20 cellular contexts compared by ENCODE assay signal in the genomic region with DNA sequence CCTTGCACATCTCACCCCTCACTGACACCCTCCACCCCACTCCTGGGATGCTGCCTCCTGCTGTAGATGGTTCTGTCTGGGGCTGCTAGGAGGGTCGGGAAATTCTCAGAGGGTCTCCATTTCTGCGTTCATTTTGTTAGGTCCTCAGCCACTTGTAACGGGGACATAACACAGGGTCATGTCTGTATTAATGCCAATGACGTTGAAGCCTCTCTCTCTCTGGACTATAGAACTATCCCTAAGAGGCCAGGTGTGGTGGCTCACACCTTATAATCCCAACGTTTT. TPM values are rescaled to one million over a fixed set of nuclear protein-coding genes. Genes with fewer than 3 reads are reported as not detected.
DNase-seq lines count a peak whose midpoint lies in the region; ATAC-seq, FAIRE-seq and TF ChIP-seq lines count a peak whose summit lies in the region.
"Had no signal": no experiment of that assay in that cellular context is flagged by ENCODE, and none has a peak within 500 bp of the region (broad histone marks: within the 10 kb centered on the region; RNA-seq: fewer than 3 reads in every experiment).

No MANE protein-coding gene starts in this region.

- in situ Hi-C loops in HepG2 (cut with HindIII; ENCODE audit: extremely low pct_ligation_motif_present, low pct_unique_long_range_greater_than_20kb): loop anchor here (5.0 kb wide), 2 partner anchors 55 to 100 kb away; a partner anchor contains a TSS

- TF ChIP-seq RAD21 in HepG2 (CRISPR knock-in tag; IDR thresholded peaks at IDR 0.05): no peak

- intact Hi-C loops in HepG2 (cut with micrococcal nuclease; ENCODE audit: unreplicated experiment): loop anchor here (2.0 kb wide), 1 partner anchor 15 kb away; a partner anchor contains a TSS

- H3K36me3 Mint-ChIP-seq in progenitor cell of endocrine pancreas (ENCODE audit: insufficient read depth): peaks cover 38% of the 10 kb centered on the region

- DNase-seq in NT2/D1 (ENCODE audit: low read depth, low spot score) (no peak), HepG2 (ENCODE audit: low spot score) (no peak), progenitor cell of endocrine pancreas (ENCODE audit: low spot score, unreplicated experiment) (no peak), dedifferentiated amniotic fluid mesenchymal stem cell (ENCODE audit: extremely low spot score) (no peak), NCI-H2107 treated with DMSO at 0.1 percent for 48 hours (lab: John Stamatoyannopoulos, UW; ENCODE audit: unreplicated experiment) (no peak)
- DNase-seq: CD4-positive, alpha-beta T cell; COR-L47; DMS 273 treated with DMSO at 0.1 percent for 48 hours; DND-41; H9; KBM-7; NCI-H1092; NCI-H146; NCI-H2029; NCI-H226; NCI-H524; NK-92 treated with Interleukin-12 subunit alpha and Interleukin-12 subunit beta, amount 100 ng/mL, for 24 hours had no signal

- TF ChIP-seq EP300 in HepG2 (IDR thresholded peaks at IDR 0.05; ENCODE audit: low read depth in 2 of 2, low read length in 2 of 2): no peak
- TF ChIP-seq EP300 in HepG2 (CRISPR knock-in tag; IDR thresholded peaks at IDR 0.05; ENCODE audit: borderline replicate concordance): no peak

- H3K9ac ChIP-seq in NT2/D1 (ENCODE audit: insufficient read length, low read depth) (peak overlapping the region; percentile 32), HepG2 (ENCODE audit: insufficient read depth, low read depth, low read length) (peak overlapping the region; percentile 99)

- H3K27ac Mint-ChIP-seq in progenitor cell of endocrine pancreas: peak overlapping the region; percentile 99
- H3K27ac Mint-ChIP-seq: CD4-positive, alpha-beta T cell; H9 had no signal

- FAIRE-seq in HepG2 (lab: Jason Lieb, UNC): no peak
- FAIRE-seq: GM12878 had no signal

- peaks cover 16% of the 10 kb centered on the region for H3K9me3 Mint-ChIP-seq in progenitor cell of endocrine pancreas (ENCODE audit: low read depth)
- H3K9me3 Mint-ChIP-seq: CD4-positive, alpha-beta T cell had no signal

- peak overlapping the region; percentile 97 for H3K27ac ChIP-seq in HepG2 (ENCODE audit: extremely low read length, insufficient read depth, low read length)
- H3K27ac ChIP-seq: HL-60 had no signal

- H3K27me3 ChIP-seq in NT2/D1 (ENCODE audit: insufficient read depth, insufficient read length) (no peaks in the 10 kb centered on the region), HepG2 (ENCODE audit: control insufficient read depth in 1 of 2, insufficient read depth in 2 of 2, low read length in 2 of 2) (no peaks in the 10 kb centered on the region; a peak in 1 of 5 replicates)

- no peaks in the 10 kb centered on the region for H3K27me3 Mint-ChIP-seq in progenitor cell of endocrine pancreas
- H3K27me3 Mint-ChIP-seq: CD4-positive, alpha-beta T cell had no signal

- no TSS peak for BruUV-seq in HepG2 (replicated peaks; lab: Mats Ljungman, UMichigan)

- H4K20me1 ChIP-seq in HepG2 (ENCODE audit: insufficient read depth, low read length): peaks cover 21% of the 10 kb centered on the region

- peaks cover 49% of the 10 kb centered on the region for H3K79me2 ChIP-seq in HepG2 (ENCODE audit: insufficient read depth, low read length)

- H3K4me3 ChIP-seq in NT2/D1 (ENCODE audit: insufficient read length, low read depth) (no peak overlapping the region), HepG2 (replicated peaks in 1 of 3; ENCODE audit: insufficient read depth in 1 of 3, low read depth in 2 of 3, low read length in 3 of 3) (peak overlapping the region; percentile 65 to 78 (median 67))
- H3K4me3 ChIP-seq: GM12878 had no signal

- H3K4me2 ChIP-seq in HepG2 (ENCODE audit: low read depth, low read length): peak overlapping the region; percentile 93

- no peak for TF ChIP-seq CTCF in HepG2 (CRISPR knock-in tag; IDR thresholded peaks at IDR 0.05)
- no peak for TF ChIP-seq CTCF in progenitor cell of endocrine pancreas (IDR thresholded peaks at IDR 0.05; ENCODE audit: unreplicated experiment)

- peaks cover 33% of the 10 kb centered on the region for H3K36me3 ChIP-seq in NT2/D1 (ENCODE audit: insufficient read depth, insufficient read length, low read length)
- peaks cover 11 to 17% of the 10 kb centered on the region in 2 experiments; a peak in 4 of 5 replicates for H3K36me3 ChIP-seq in HepG2 (replicated peaks in 1 of 2; ENCODE audit: control insufficient read depth in 1 of 2, insufficient read depth in 2 of 2, low read length in 2 of 2)

- H3K4me1 Mint-ChIP-seq in progenitor cell of endocrine pancreas (ENCODE audit: low read depth): peaks cover 21% of the 10 kb centered on the region

- 0% methylated on average over 5 of the region's 5 CpGs for WGBS in HepG2 (ENCODE audit: low lambda C conversion rate)

- POLR2A ChIA-PET in HepG2 (lab: Yijun Ruan, JAX): interaction anchor here (0.9 to 4.1 kb wide), 13 partner anchors 15 to 102 kb away, joined by 3 to 72 read pairs (median 15); a partner anchor contains a TSS

- H3K4me3 Mint-ChIP-seq in progenitor cell of endocrine pancreas (ENCODE audit: low read depth): peak overlapping the region; percentile 56
- H3K4me3 Mint-ChIP-seq: CD4-positive, alpha-beta T cell; H9 had no signal

- TF ChIP-seq POLR2A in HepG2 (IDR thresholded peaks at IDR 0.05; ENCODE audit: insufficient read depth in 1 of 2, low read depth in 2 of 2, low read length in 2 of 2): no peak

- H3K4me1 ChIP-seq in NT2/D1 (ENCODE audit: insufficient read depth, insufficient read length) (peaks cover 8% of the 10 kb centered on the region), HepG2 (ENCODE audit: insufficient read depth, low read length) (peaks cover 39% of the 10 kb centered on the region)

- CTCF ChIA-PET in HepG2 (lab: Yijun Ruan, JAX; ENCODE audit: low intra/inter-chr PET ratio, low total read pairs): interaction anchor here (1.8 to 2.5 kb wide), 2 partner anchors 53 to 103 kb away, joined by 11 to 15 read pairs; no protein-coding TSS in a partner anchor

- no peak for ATAC-seq in HepG2
- no peak for ATAC-seq in HG03097 (IDR thresholded peaks at IDR 0.05; ENCODE audit: low FRiP score, unreplicated experiment)

- H3K9me3 ChIP-seq in NT2/D1 (ENCODE audit: insufficient read depth, low read length) (peaks cover 19% of the 10 kb centered on the region; the same call in 1 of the 2 replicates), HepG2 (ENCODE audit: low read length) (peaks cover 8% of the 10 kb centered on the region)

- H2AFZ ChIP-seq in HepG2 (ENCODE audit: low read length): no peak overlapping the region

RNA-seq across cellular contexts. Expression of a gene that starts 14.6 kb away (rescaled TPM):
- total RNA-seq in HepG2 (2016; rRNA removed; fragmentation: Illumina TruSeq; extraction: Trizol): 153 and 186 TPM in 2 replicates
- 171 and 229 TPM in 2 replicates for total RNA-seq in HepG2 (2016; cell fraction: cytosol; rRNA removed; fragmentation: Illumina TruSeq; extraction: Trizol; ENCODE audit: low read depth)
- 166 and 191 TPM in 2 replicates for total RNA-seq in HepG2 (2016; cell fraction: insoluble cytoplasmic fraction; rRNA removed; fragmentation: Illumina TruSeq; extraction: Trizol)
- total RNA-seq in HepG2 (2016; cell fraction: membrane; rRNA removed; fragmentation: Illumina TruSeq; extraction: Trizol): 186 and 219 TPM in 2 replicates
- 86.2 and 101 TPM in 2 replicates for total RNA-seq in HepG2 (2016; cell fraction: nucleus; rRNA removed; fragmentation: Illumina TruSeq; extraction: Trizol)
- 123 and 142 TPM in 2 replicates for polyA plus RNA-seq in HepG2 (2011; rRNA removed)
- polyA plus RNA-seq in HepG2 (2011; cell fraction: cytosol; rRNA removed): 108 and 239 TPM in 2 replicates
- polyA plus RNA-seq in HepG2 (2011; cell fraction: nucleus; rRNA removed): 125 and 162 TPM in 2 replicates
- polyA plus RNA-seq in HepG2 (2012): 61.3 and 68.1 TPM in 2 replicates
- 162 and 202 TPM in 2 replicates for polyA plus RNA-seq in HepG2 (2016; cell fraction: cytosol; fragmentation: Illumina TruSeq; extraction: Trizol; ENCODE audit: low read depth)
- 128 and 130 TPM in 2 replicates for polyA plus RNA-seq in HepG2 (2016; cell fraction: insoluble cytoplasmic fraction; fragmentation: Illumina TruSeq; extraction: Trizol; ENCODE audit: low read depth)
- 134 and 168 TPM in 2 replicates for polyA plus RNA-seq in HepG2 (2016; cell fraction: membrane; fragmentation: Illumina TruSeq; extraction: Trizol; ENCODE audit: low read depth)
- 129 and 133 TPM in 2 replicates for polyA plus RNA-seq in HepG2 (2016; cell fraction: nucleus; fragmentation: Illumina TruSeq; extraction: Trizol; ENCODE audit: insufficient read depth, low read depth)
- 49.5 and 64.5 TPM in 2 replicates for polyA minus RNA-seq in HepG2 (2011; rRNA and poly(A)+ RNA removed; ENCODE audit: low replicate concordance)
- 22.7 and 31.5 TPM in 2 replicates for polyA minus RNA-seq in HepG2 (2011; cell fraction: cytosol; rRNA and poly(A)+ RNA removed)
- 17.3 and 18.4 TPM in 2 replicates for polyA minus RNA-seq in HepG2 (2011; cell fraction: nucleus; rRNA and poly(A)+ RNA removed)
- total RNA-seq in progenitor cell of endocrine pancreas: 98.6 and 116 TPM in 2 replicates

RNA-seq across cellular contexts. Expression of a gene that starts 28.0 kb away (rescaled TPM):
- 85.7 and 96.2 TPM in 2 replicates for total RNA-seq in HepG2 (2016; rRNA removed; fragmentation: Illumina TruSeq; extraction: Trizol)
- 66.8 and 84.2 TPM in 2 replicates for total RNA-seq in HepG2 (2016; cell fraction: cytosol; rRNA removed; fragmentation: Illumina TruSeq; extraction: Trizol; ENCODE audit: low read depth)
- total RNA-seq in HepG2 (2016; cell fraction: insoluble cytoplasmic fraction; rRNA removed; fragmentation: Illumina TruSeq; extraction: Trizol): 76.8 and 97.9 TPM in 2 replicates
- 171 and 190 TPM in 2 replicates for total RNA-seq in HepG2 (2016; cell fraction: membrane; rRNA removed; fragmentation: Illumina TruSeq; extraction: Trizol)
- 48.2 and 57.1 TPM in 2 replicates for total RNA-seq in HepG2 (2016; cell fraction: nucleus; rRNA removed; fragmentation: Illumina TruSeq; extraction: Trizol)
- 116 and 135 TPM in 2 replicates for polyA plus RNA-seq in HepG2 (2011; rRNA removed)
- 114 and 136 TPM in 2 replicates for polyA plus RNA-seq in HepG2 (2011; cell fraction: cytosol; rRNA removed)
- polyA plus RNA-seq in HepG2 (2011; cell fraction: nucleus; rRNA removed): 362 and 435 TPM in 2 replicates
- polyA plus RNA-seq in HepG2 (2012): 58.6 and 80.7 TPM in 2 replicates
- polyA plus RNA-seq in HepG2 (2016; cell fraction: cytosol; fragmentation: Illumina TruSeq; extraction: Trizol; ENCODE audit: low read depth): 81.6 and 107 TPM in 2 replicates
- polyA plus RNA-seq in HepG2 (2016; cell fraction: insoluble cytoplasmic fraction; fragmentation: Illumina TruSeq; extraction: Trizol; ENCODE audit: low read depth): 105 and 119 TPM in 2 replicates
- 182 and 194 TPM in 2 replicates for polyA plus RNA-seq in HepG2 (2016; cell fraction: membrane; fragmentation: Illumina TruSeq; extraction: Trizol; ENCODE audit: low read depth)
- 146 and 159 TPM in 2 replicates for polyA plus RNA-seq in HepG2 (2016; cell fraction: nucleus; fragmentation: Illumina TruSeq; extraction: Trizol; ENCODE audit: insufficient read depth, low read depth)
- 159 and 183 TPM in 2 replicates for polyA minus RNA-seq in HepG2 (2011; rRNA and poly(A)+ RNA removed; ENCODE audit: low replicate concordance)
- polyA minus RNA-seq in HepG2 (2011; cell fraction: cytosol; rRNA and poly(A)+ RNA removed): 76.1 and 78.3 TPM in 2 replicates
- 46.7 and 48.0 TPM in 2 replicates for polyA minus RNA-seq in HepG2 (2011; cell fraction: nucleus; rRNA and poly(A)+ RNA removed)
- 147 and 151 TPM in 2 replicates for total RNA-seq in progenitor cell of endocrine pancreas

RNA-seq across cellular contexts. Expression of a gene that starts 33.3 kb away (rescaled TPM):
- 3.2 and 4.2 TPM in 2 replicates for total RNA-seq in HepG2 (2016; rRNA removed; fragmentation: Illumina TruSeq; extraction: Trizol)
- total RNA-seq in HepG2 (2016; cell fraction: cytosol; rRNA removed; fragmentation: Illumina TruSeq; extraction: Trizol; ENCODE audit: low read depth): 1.2 and 1.6 TPM in 2 replicates
- 2.4 and 3.9 TPM in 2 replicates for total RNA-seq in HepG2 (2016; cell fraction: insoluble cytoplasmic fraction; rRNA removed; fragmentation: Illumina TruSeq; extraction: Trizol)
- total RNA-seq in HepG2 (2016; cell fraction: membrane; rRNA removed; fragmentation: Illumina TruSeq; extraction: Trizol): 4.3 and 4.4 TPM in 2 replicates
- 3.6 and 4.2 TPM in 2 replicates for total RNA-seq in HepG2 (2016; cell fraction: nucleus; rRNA removed; fragmentation: Illumina TruSeq; extraction: Trizol)
- 2.8 and 4.0 TPM in 2 replicates for polyA plus RNA-seq in HepG2 (2011; rRNA removed)
- polyA plus RNA-seq in HepG2 (2011; cell fraction: cytosol; rRNA removed): 3.7 and 4.3 TPM in 2 replicates
- polyA plus RNA-seq in HepG2 (2011; cell fraction: nucleus; rRNA removed): 7.2 and 7.5 TPM in 2 replicates
- 3.6 and 4.3 TPM in 2 replicates for polyA plus RNA-seq in HepG2 (2012)
- 1.0 and 1.1 TPM in 2 replicates for polyA plus RNA-seq in HepG2 (2016; cell fraction: cytosol; fragmentation: Illumina TruSeq; extraction: Trizol; ENCODE audit: low read depth)
- polyA plus RNA-seq in HepG2 (2016; cell fraction: insoluble cytoplasmic fraction; fragmentation: Illumina TruSeq; extraction: Trizol; ENCODE audit: low read depth): 2.3 and 2.7 TPM in 2 replicates
- polyA plus RNA-seq in HepG2 (2016; cell fraction: membrane; fragmentation: Illumina TruSeq; extraction: Trizol; ENCODE audit: low read depth): 3.4 and 3.5 TPM in 2 replicates
- 2.8 and 3.1 TPM in 2 replicates for polyA plus RNA-seq in HepG2 (2016; cell fraction: nucleus; fragmentation: Illumina TruSeq; extraction: Trizol; ENCODE audit: insufficient read depth, low read depth)
- 6.6 and 17.0 TPM in 2 replicates for polyA minus RNA-seq in HepG2 (2011; rRNA and poly(A)+ RNA removed; ENCODE audit: low replicate concordance)
- polyA minus RNA-seq in HepG2 (2011; cell fraction: cytosol; rRNA and poly(A)+ RNA removed): 6.2 and 8.1 TPM in 2 replicates
- 8.2 TPM in 2 replicates for polyA minus RNA-seq in HepG2 (2011; cell fraction: nucleus; rRNA and poly(A)+ RNA removed)
- 12.3 and 12.6 TPM in 2 replicates for total RNA-seq in progenitor cell of endocrine pancreas

RNA-seq across cellular contexts. Expression of a gene that starts 43.5 kb away (rescaled TPM):
- total RNA-seq in HepG2 (2016; rRNA removed; fragmentation: Illumina TruSeq; extraction: Trizol) (0.98 and 1.0 TPM in 2 replicates), progenitor cell of endocrine pancreas (8.9 and 9.7 TPM in 2 replicates)
- total RNA-seq in HepG2 (2016; cell fraction: cytosol; rRNA removed; fragmentation: Illumina TruSeq; extraction: Trizol; ENCODE audit: low read depth): 0.81 and 1.1 TPM in 2 replicates
- 0.56 and 1.3 TPM in 2 replicates for total RNA-seq in HepG2 (2016; cell fraction: insoluble cytoplasmic fraction; rRNA removed; fragmentation: Illumina TruSeq; extraction: Trizol)
- total RNA-seq in HepG2 (2016; cell fraction: membrane; rRNA removed; fragmentation: Illumina TruSeq; extraction: Trizol): 1.6 and 1.9 TPM in 2 replicates
- total RNA-seq in HepG2 (2016; cell fraction: nucleus; rRNA removed; fragmentation: Illumina TruSeq; extraction: Trizol): 1.3 and 1.5 TPM in 2 replicates
- polyA plus RNA-seq in HepG2 (2011; rRNA removed): 36.7 and 45.2 TPM in 2 replicates
- 20.7 and 22.4 TPM in 2 replicates for polyA plus RNA-seq in HepG2 (2011; cell fraction: cytosol; rRNA removed)
- 219 and 230 TPM in 2 replicates for polyA plus RNA-seq in HepG2 (2011; cell fraction: nucleus; rRNA removed)
- 37.3 and 46.9 TPM in 2 replicates for polyA plus RNA-seq in HepG2 (2012)
- polyA plus RNA-seq in HepG2 (2016; cell fraction: cytosol; fragmentation: Illumina TruSeq; extraction: Trizol; ENCODE audit: low read depth): 0.70 and 1.5 TPM in 2 replicates
- 1.3 and 2.2 TPM in 2 replicates for polyA plus RNA-seq in HepG2 (2016; cell fraction: insoluble cytoplasmic fraction; fragmentation: Illumina TruSeq; extraction: Trizol; ENCODE audit: low read depth)
- polyA plus RNA-seq in HepG2 (2016; cell fraction: membrane; fragmentation: Illumina TruSeq; extraction: Trizol; ENCODE audit: low read depth): 1.5 and 2.0 TPM in 2 replicates
- 3.7 and 4.4 TPM in 2 replicates for polyA plus RNA-seq in HepG2 (2016; cell fraction: nucleus; fragmentation: Illumina TruSeq; extraction: Trizol; ENCODE audit: insufficient read depth, low read depth)
- 12.3 and 14.1 TPM in 2 replicates for polyA minus RNA-seq in HepG2 (2011; rRNA and poly(A)+ RNA removed; ENCODE audit: low replicate concordance)
- polyA minus RNA-seq in HepG2 (2011; cell fraction: cytosol; rRNA and poly(A)+ RNA removed): 6.8 and 7.6 TPM in 2 replicates
- polyA minus RNA-seq in HepG2 (2011; cell fraction: nucleus; rRNA and poly(A)+ RNA removed): 30.6 and 31.2 TPM in 2 replicates
